In genomic region chr17:7020894-7021664, GRCh38 we compare ENCODE assay signal across 1 cellular context.
TF ChIP-seq lines count a peak whose summit lies in the region.

No MANE protein-coding gene starts in this region.

TF ChIP-seq in GM23338, 12 proteins besides CTCF, POLR2A, EP300 and RAD21 (continued from another document):
- TF ChIP-seq ZNF462 (CRISPR knock-in tag; IDR thresholded peaks at IDR 0.05) (no peak), REST (IDR thresholded peaks at IDR 0.05; ENCODE audit: unreplicated experiment) (no peak), CREB1 (CRISPR knock-in tag; IDR thresholded peaks at IDR 0.05; ENCODE audit: low read depth) (no peak), EZH2phosphoT487 (IDR thresholded peaks at IDR 0.05; ENCODE audit: unreplicated experiment) (no peak), ZNF331 (CRISPR knock-in tag; IDR thresholded peaks at IDR 0.05; ENCODE audit: low read depth) (no peak), ETS1 (IDR thresholded peaks at IDR 0.05) (no peak)
